19 cellular contexts compared by ENCODE assay signal in the genomic region with DNA sequence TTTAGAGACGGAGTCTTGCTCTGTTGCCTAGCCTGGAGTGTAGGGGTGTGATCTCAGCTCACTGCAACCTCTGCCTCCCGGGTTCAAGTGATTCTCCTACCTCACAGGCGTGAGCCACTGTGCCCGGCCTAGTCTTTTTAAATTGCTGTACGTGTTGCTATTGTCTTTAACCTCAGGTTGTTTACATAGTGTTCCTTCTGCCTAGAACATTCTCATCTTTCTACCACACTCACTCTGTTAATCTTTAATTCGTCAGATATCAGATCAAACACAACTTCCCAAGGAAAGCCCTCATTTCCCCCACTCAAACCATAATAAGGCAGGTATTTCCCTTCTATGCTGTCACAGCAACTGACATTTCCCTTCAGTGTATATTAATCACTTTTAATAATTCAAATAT.
"Had no signal": no experiment of that assay in that cellular context is flagged by ENCODE, and none has a peak within 500 bp of the region (broad histone marks: within the 10 kb centered on the region; RNA-seq: fewer than 3 reads in every experiment).

No MANE protein-coding gene starts in this region.

- H3K4me3 Mint-ChIP-seq: naive thymus-derived CD8-positive, alpha-beta T cell; stimulated activated memory B cell treated with anti-CD40 and anti-IgM and Interleukin-4, amounts not matched to agents 10 μg/mL and 1 μg/mL and 100 μg/mL, for 72 hours; stimulated activated naive CD8-positive, alpha-beta T cell treated with anti-CD3 and anti-CD28 coated beads, Interleukin-15, Interleukin-2, amounts not matched to agents 100 ng/mL and 50 ng/mL, for 24 hours had no signal

- H3K4me1 Mint-ChIP-seq: naive thymus-derived CD8-positive, alpha-beta T cell; stimulated activated memory B cell treated with anti-CD40 and anti-IgM and Interleukin-4, amounts not matched to agents 10 μg/mL and 1 μg/mL and 100 μg/mL, for 72 hours had no signal

- DNase-seq: cortex of kidney; dorsolateral prefrontal cortex; effector CD8-positive, alpha-beta T cell; heart left ventricle; islet precursor cell; mesendoderm; naive thymus-derived CD8-positive, alpha-beta T cell; psoas muscle; spleen; stimulated activated CD4-positive, alpha-beta T cell treated with anti-CD3 and anti-CD28 coated beads, Interleukin-15, amount 100 ng/mL, for 24 hours; stimulated activated CD4-positive, alpha-beta T cell treated with anti-CD3 and anti-CD28 coated beads, Interleukin-1b, Interleukin-23, amount 100 ng/mL, for 48 hours; stimulated activated CD4-positive, alpha-beta T cell treated with anti-CD3 and anti-CD28 coated beads, Interleukin-4, amount 100 ng/mL, for 24 hours; tibial artery; upper lobe of left lung; uterus had no signal

- H3K27me3 Mint-ChIP-seq: naive thymus-derived CD8-positive, alpha-beta T cell; stimulated activated memory B cell treated with anti-CD40 and anti-IgM and Interleukin-4, amounts not matched to agents 10 μg/mL and 1 μg/mL and 100 μg/mL, for 72 hours; stimulated activated naive CD8-positive, alpha-beta T cell treated with anti-CD3 and anti-CD28 coated beads, Interleukin-15, Interleukin-2, amounts not matched to agents 100 ng/mL and 50 ng/mL, for 24 hours had no signal

- H3K27ac Mint-ChIP-seq: naive thymus-derived CD8-positive, alpha-beta T cell; stimulated activated memory B cell treated with anti-CD40 and anti-IgM and Interleukin-4, amounts not matched to agents 10 μg/mL and 1 μg/mL and 100 μg/mL, for 72 hours; stimulated activated naive CD8-positive, alpha-beta T cell treated with anti-CD3 and anti-CD28 coated beads, Interleukin-15, Interleukin-2, amounts not matched to agents 100 ng/mL and 50 ng/mL, for 24 hours had no signal

- H3K9me3 Mint-ChIP-seq: stimulated activated memory B cell treated with anti-CD40 and anti-IgM and Interleukin-4, amounts not matched to agents 10 μg/mL and 1 μg/mL and 100 μg/mL, for 72 hours; stimulated activated naive CD8-positive, alpha-beta T cell treated with anti-CD3 and anti-CD28 coated beads, Interleukin-15, Interleukin-2, amounts not matched to agents 100 ng/mL and 50 ng/mL, for 24 hours had no signal

- ATAC-seq: esophagus mucosa; heart left ventricle; naive thymus-derived CD8-positive, alpha-beta T cell; psoas muscle; sciatic nerve; stimulated activated memory B cell treated with anti-CD40 and anti-IgM and Interleukin-4, amounts not matched to agents 10 μg/mL and 1 μg/mL and 100 μg/mL, for 72 hours had no signal

- H3K36me3 Mint-ChIP-seq: naive thymus-derived CD8-positive, alpha-beta T cell; stimulated activated memory B cell treated with anti-CD40 and anti-IgM and Interleukin-4, amounts not matched to agents 10 μg/mL and 1 μg/mL and 100 μg/mL, for 72 hours had no signal
